ENCODE assay signal across 10 cellular contexts in the genomic region with DNA sequence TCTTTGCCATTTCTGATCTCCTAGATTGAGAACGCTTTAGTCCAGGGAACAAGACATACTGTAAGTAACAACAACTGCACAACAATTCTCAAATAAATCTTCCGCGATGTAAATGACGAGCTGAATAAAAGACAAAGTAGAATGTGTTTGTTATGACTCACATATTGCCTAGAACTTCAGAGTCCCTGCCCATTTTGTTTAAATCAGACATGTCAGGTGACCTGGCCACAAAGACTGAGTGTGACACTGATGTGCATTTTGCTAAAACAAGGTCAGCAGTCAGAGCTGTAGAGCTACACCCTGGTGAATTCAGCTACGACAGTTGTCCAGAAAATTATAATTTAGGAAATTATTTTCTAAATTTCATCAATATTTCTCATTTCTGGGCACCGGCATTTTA.
DNase-seq lines count a peak whose midpoint lies in the region; ATAC-seq and TF ChIP-seq lines count a peak whose summit lies in the region.
"Had no signal": no experiment of that assay in that cellular context is flagged by ENCODE, and none has a peak within 500 bp of the region (broad histone marks: within the 10 kb centered on the region; RNA-seq: fewer than 3 reads in every experiment).

No MANE protein-coding gene starts in this region.

- POLR2A ChIA-PET in activated CD4-positive, alpha-beta T cell treated with anti-CD3 and anti-CD28 coated beads for 36 hours (lab: Charles Lee): interaction anchor here (0.7 kb wide), 1 partner anchor 28 kb away, joined by 3 read pairs; no protein-coding TSS in a partner anchor

- CTCF ChIA-PET in activated CD4-positive, alpha-beta T cell treated with anti-CD3 and anti-CD28 coated beads for 36 hours (lab: Charles Lee): interaction anchor here (0.6 to 1.2 kb wide), 4 partner anchors 11 to 436 kb away, joined by 3 to 6 read pairs (median 3); partner anchors contain the start of gene CITED2

- H3K27me3 Mint-ChIP-seq in activated CD4-positive, alpha-beta T cell treated with anti-CD3 and anti-CD28 coated beads for 36 hours: no peaks in the 10 kb centered on the region
- H3K27me3 Mint-ChIP-seq in T-helper 1 cell treated with Interleukin-12 subunit alpha and Interleukin-12 subunit beta and Interleukin-4 antibody, amounts not matched to agents 30 μg/mL and 1 μg/mL, for 36 hours (ENCODE audit: low read depth): no peaks in the 10 kb centered on the region

- H3K27ac Mint-ChIP-seq in activated CD4-positive, alpha-beta T cell treated with anti-CD3 and anti-CD28 coated beads for 36 hours: peak overlapping the region; percentile 91
- H3K27ac Mint-ChIP-seq in T-helper 1 cell treated with Interleukin-12 subunit alpha and Interleukin-12 subunit beta and Interleukin-4 antibody, amounts not matched to agents 30 μg/mL and 1 μg/mL, for 36 hours: peak overlapping the region; percentile 46

- H3K36me3 Mint-ChIP-seq in activated CD4-positive, alpha-beta T cell treated with anti-CD3 and anti-CD28 coated beads for 36 hours (ENCODE audit: low read depth): no peaks in the 10 kb centered on the region
- H3K36me3 Mint-ChIP-seq in T-helper 1 cell treated with Interleukin-12 subunit alpha and Interleukin-12 subunit beta and Interleukin-4 antibody, amounts not matched to agents 30 μg/mL and 1 μg/mL, for 36 hours (ENCODE audit: low read depth): peaks cover 9% of the 10 kb centered on the region

- no peaks in the 10 kb centered on the region for H3K9me3 Mint-ChIP-seq in activated CD4-positive, alpha-beta T cell treated with anti-CD3 and anti-CD28 coated beads for 36 hours (ENCODE audit: low read depth)
- H3K9me3 Mint-ChIP-seq in T-helper 1 cell treated with Interleukin-12 subunit alpha and Interleukin-12 subunit beta and Interleukin-4 antibody, amounts not matched to agents 30 μg/mL and 1 μg/mL, for 36 hours: peaks cover 20% of the 10 kb centered on the region

- TF ChIP-seq CTCF in epithelial cell of esophagus (IDR thresholded peaks at IDR 0.05; ENCODE audit: insufficient read depth, low read depth, low read length, missing control alignments): no peak

- H3K4me3 Mint-ChIP-seq in activated CD4-positive, alpha-beta T cell treated with anti-CD3 and anti-CD28 coated beads for 36 hours: peak overlapping the region; percentile 50
- peak overlapping the region; percentile 12 for H3K4me3 Mint-ChIP-seq in T-helper 1 cell treated with Interleukin-12 subunit alpha and Interleukin-12 subunit beta and Interleukin-4 antibody, amounts not matched to agents 30 μg/mL and 1 μg/mL, for 36 hours
- H3K4me3 Mint-ChIP-seq: neural crest cell had no signal

- DNase-seq in activated CD4-positive, alpha-beta T cell treated with anti-CD3 and anti-CD28 coated beads for 36 hours: peak; percentile 58
- DNase-seq in activated CD4-positive, alpha-beta T cell treated with anti-CD3 and anti-CD28 coated beads for 1 hour: no peak
- DNase-seq in epithelial cell of esophagus (ENCODE audit: low read depth): peak; percentile 39
- DNase-seq in stimulated activated naive CD8-positive, alpha-beta T cell treated with anti-CD3 and anti-CD28 coated beads, Interleukin-15, Interleukin-2, amounts not matched to agents 100 U/mL and 50 U/mL, for 24 hours: no peak
- DNase-seq: substantia nigra had no signal

- H3K4me3 ChIP-seq in epithelial cell of esophagus (ENCODE audit: low read length): no peak overlapping the region

- peaks cover 55% of the 10 kb centered on the region for H3K4me1 Mint-ChIP-seq in activated CD4-positive, alpha-beta T cell treated with anti-CD3 and anti-CD28 coated beads for 36 hours
- peaks cover 39% of the 10 kb centered on the region for H3K4me1 Mint-ChIP-seq in T-helper 1 cell treated with Interleukin-12 subunit alpha and Interleukin-12 subunit beta and Interleukin-4 antibody, amounts not matched to agents 30 μg/mL and 1 μg/mL, for 36 hours (ENCODE audit: low read depth)

- peak; percentile 86 for ATAC-seq in activated CD4-positive, alpha-beta T cell treated with anti-CD3 and anti-CD28 coated beads for 36 hours
- peak; percentile 73 for ATAC-seq in stimulated activated naive CD8-positive, alpha-beta T cell treated with anti-CD3 and anti-CD28 coated beads, Interleukin-15, Interleukin-2, amounts not matched to agents 100 U/mL and 50 U/mL, for 24 hours
- ATAC-seq in HG03457 (IDR thresholded peaks at IDR 0.05; ENCODE audit: unreplicated experiment) (no peak), GM18519 (IDR thresholded peaks at IDR 0.05; ENCODE audit: low FRiP score, unreplicated experiment) (no peak), GM21515 (IDR thresholded peaks at IDR 0.05; ENCODE audit: unreplicated experiment) (no peak)

- intact Hi-C loops in activated CD4-positive, alpha-beta T cell treated with anti-CD3 and anti-CD28 coated beads for 36 hours (cut with DNase I, micrococcal nuclease): no loop called here

Comparison
In these comparisons a context has a peak if more than half of its experiments do, and no peak if none do; other contexts are left out.
1. DNase-seq: peak in activated CD4-positive, alpha-beta T cell treated with anti-CD3 and anti-CD28 coated beads for 36 hours (single experiment) and epithelial cell of esophagus (single experiment); none in activated CD4-positive, alpha-beta T cell treated with anti-CD3 and anti-CD28 coated beads for 1 hour (single experiment) and stimulated activated naive CD8-positive, alpha-beta T cell treated with anti-CD3 and anti-CD28 coated beads, Interleukin-15, Interleukin-2, amounts not matched to agents 100 U/mL and 50 U/mL, for 24 hours (single experiment).
2. ATAC-seq: peak in activated CD4-positive, alpha-beta T cell treated with anti-CD3 and anti-CD28 coated beads for 36 hours (single experiment) and stimulated activated naive CD8-positive, alpha-beta T cell treated with anti-CD3 and anti-CD28 coated beads, Interleukin-15, Interleukin-2, amounts not matched to agents 100 U/mL and 50 U/mL, for 24 hours (single experiment); none in HG03457 (single experiment), GM18519 (single experiment) and GM21515 (single experiment).